In the genomic region with DNA sequence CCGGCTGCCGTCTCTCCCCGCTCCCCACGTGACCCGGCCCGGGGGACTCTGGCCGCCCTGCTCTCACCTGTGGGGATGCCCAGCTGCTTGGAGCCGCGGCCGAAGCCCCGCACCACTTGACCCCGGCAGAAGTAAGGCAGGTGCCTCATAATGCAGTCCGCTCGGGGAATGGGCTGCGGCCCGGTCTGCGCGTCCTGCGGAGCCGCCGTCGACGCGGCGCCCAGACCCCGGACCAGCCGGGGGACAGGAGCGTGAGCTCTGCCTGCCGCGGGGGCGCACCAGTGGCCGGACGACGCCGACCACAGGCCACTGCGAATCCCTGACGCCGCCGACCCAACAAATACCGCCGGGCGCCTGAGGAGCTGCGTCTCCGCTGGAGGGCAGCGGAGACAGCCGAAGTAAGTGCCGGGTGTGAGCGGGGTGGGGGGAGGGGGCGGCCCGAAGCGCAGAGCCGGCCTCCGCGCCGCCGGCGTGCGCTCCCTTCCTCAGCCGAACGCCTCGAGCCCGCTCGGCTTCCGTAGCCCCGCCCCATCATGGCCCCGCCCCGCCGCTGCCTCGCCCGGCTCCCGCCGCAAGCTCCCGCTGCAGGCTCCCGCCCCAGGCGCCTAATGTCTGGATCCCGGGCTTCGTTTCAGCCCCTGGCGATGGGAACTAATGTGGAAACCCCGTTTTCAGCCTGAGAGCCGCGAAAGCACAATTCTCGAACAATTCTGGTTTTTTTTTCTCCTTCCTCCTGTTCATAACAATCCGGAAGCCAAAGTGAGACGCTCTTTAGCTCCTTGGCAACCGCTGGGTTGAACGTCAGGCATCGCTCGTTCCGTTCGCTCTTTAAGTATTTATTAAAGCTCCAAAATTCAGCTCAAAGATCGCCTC, we compare ENCODE assay signal across 1 cellular context.
TF ChIP-seq lines count a peak whose summit lies in the region.

RFK (minus strand) TSS at position 404 of the 873 bp plus-strand sequence; CDS start at position 149, 255 bp downstream.

TF ChIP-seq in SK-N-SH treated with all-trans-retinoic acid at 6 μM for 48 hours, 23 proteins besides CTCF, POLR2A, EP300 and RAD21 (continued from another document):
- TF ChIP-seq CREB5 (CRISPR knock-in tag; IDR thresholded peaks at IDR 0.05; ENCODE audit: low read depth) (no peak), ZC3H10 (CRISPR knock-in tag; IDR thresholded peaks at IDR 0.05) (no peak), TCF4 (CRISPR knock-in tag; IDR thresholded peaks at IDR 0.05; ENCODE audit: borderline replicate concordance) (no peak)
- TF ChIP-seq, protein P1, sequence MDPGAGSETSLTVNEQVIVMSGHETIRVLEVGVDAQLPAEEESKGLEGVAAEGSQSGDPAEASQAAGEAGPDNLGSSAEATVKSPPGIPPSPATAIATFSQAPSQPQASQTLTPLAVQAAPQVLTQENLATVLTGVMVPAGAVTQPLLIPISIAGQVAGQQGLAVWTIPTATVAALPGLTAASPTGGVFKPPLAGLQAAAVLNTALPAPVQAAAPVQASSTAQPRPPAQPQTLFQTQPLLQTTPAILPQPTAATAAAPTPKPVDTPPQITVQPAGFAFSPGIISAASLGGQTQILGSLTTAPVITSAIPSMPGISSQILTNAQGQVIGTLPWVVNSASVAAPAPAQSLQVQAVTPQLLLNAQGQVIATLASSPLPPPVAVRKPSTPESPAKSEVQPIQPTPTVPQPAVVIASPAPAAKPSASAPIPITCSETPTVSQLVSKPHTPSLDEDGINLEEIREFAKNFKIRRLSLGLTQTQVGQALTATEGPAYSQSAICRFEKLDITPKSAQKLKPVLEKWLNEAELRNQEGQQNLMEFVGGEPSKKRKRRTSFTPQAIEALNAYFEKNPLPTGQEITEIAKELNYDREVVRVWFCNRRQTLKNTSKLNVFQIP (CRISPR knock-in tag; IDR thresholded peaks at IDR 0.05; ENCODE audit: borderline replicate concordance, low read depth) = no peak
